In genomic region chr18:56929861-56930260, GRCh38 we compare ENCODE assay signal across 1 cellular context.
TF ChIP-seq lines count a peak whose summit lies in the region.

No MANE protein-coding gene starts in this region.

TF ChIP-seq in SK-N-SH treated with all-trans-retinoic acid at 6 μM for 48 hours, 23 proteins besides CTCF, POLR2A, EP300 and RAD21 (continued from another document):
- no peak for TF ChIP-seq CSRNP3 (CRISPR knock-in tag; IDR thresholded peaks at IDR 0.05)
- no peak for TF ChIP-seq ZFP30 (CRISPR knock-in tag; IDR thresholded peaks at IDR 0.05)
- TF ChIP-seq BACH2 (CRISPR knock-in tag; IDR thresholded peaks at IDR 0.05; ENCODE audit: borderline replicate concordance), result no peak
- no peak for TF ChIP-seq OSR1 (CRISPR knock-in tag; IDR thresholded peaks at IDR 0.05)
- no peak for TF ChIP-seq PPARA (CRISPR knock-in tag; IDR thresholded peaks at IDR 0.05; ENCODE audit: borderline replicate concordance)
